Comparison of ENCODE assay signal across 6 cellular contexts in genomic region chr15:51181221-51181620, GRCh38.
"Had no signal": no experiment of that assay in that cellular context is flagged by ENCODE, and none has a peak within 500 bp of the region (broad histone marks: within the 10 kb centered on the region; RNA-seq: fewer than 3 reads in every experiment).

No MANE protein-coding gene starts in this region.

- H3K27ac Mint-ChIP-seq: HFFc6 had no signal

- ATAC-seq: HCT116 had no signal

- H3K9me3 Mint-ChIP-seq: HFFc6 had no signal

- DNase-seq: GM23248, GOT3, H7, HFFc6, IMR-90 had no signal

- H3K4me3 Mint-ChIP-seq: HFFc6 had no signal
